ENCODE assay signal across 10 cellular contexts in the genomic region with DNA sequence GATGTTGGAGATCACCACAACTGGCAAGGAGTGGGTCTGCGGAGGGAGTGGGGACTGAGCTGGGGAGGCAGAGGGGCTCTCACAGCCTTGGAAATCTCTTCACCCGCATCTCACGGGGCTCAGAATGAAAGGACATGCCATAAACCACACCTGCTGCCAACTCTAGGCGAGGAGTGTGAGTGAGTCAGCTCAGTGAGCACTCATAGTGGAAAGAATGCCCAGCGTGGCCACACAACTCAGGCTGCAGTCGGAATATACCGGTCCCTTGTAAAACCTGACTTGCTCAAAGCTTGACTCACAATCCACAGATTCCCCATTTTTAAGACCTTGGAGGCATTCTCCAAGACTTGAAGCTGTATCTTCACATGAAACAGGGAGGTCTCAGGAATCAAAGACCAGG. TPM values are rescaled to one million over a fixed set of nuclear protein-coding genes. Genes with fewer than 3 reads are reported as not detected.
A peak's percentile ranks its signal among the peaks of the same experiment; 100 is the strongest.
DNase-seq lines count a peak whose midpoint lies in the region; ATAC-seq and TF ChIP-seq lines count a peak whose summit lies in the region.
"Had no signal": no experiment of that assay in that cellular context is flagged by ENCODE, and none has a peak within 500 bp of the region (broad histone marks: within the 10 kb centered on the region; RNA-seq: fewer than 3 reads in every experiment).

No MANE protein-coding gene starts in this region.

- ATAC-seq in left lung = peak; percentile 74
- no peak for ATAC-seq in CD4-positive, alpha-beta T cell (ENCODE audit: poor library complexity)

- no peak overlapping the region for H3K4me3 Mint-ChIP-seq in brain
- no peak overlapping the region for H3K4me3 Mint-ChIP-seq in CD4-positive, alpha-beta T cell
- H3K4me3 Mint-ChIP-seq: CD8-positive, alpha-beta memory T cell had no signal

- no peaks in the 10 kb centered on the region for H3K9me3 Mint-ChIP-seq in brain
- no peaks in the 10 kb centered on the region for H3K9me3 Mint-ChIP-seq in CD4-positive, alpha-beta T cell
- H3K9me3 Mint-ChIP-seq: CD8-positive, alpha-beta memory T cell had no signal

- TF ChIP-seq EP300 in tibial nerve (IDR thresholded peaks at IDR 0.05) = no peak

- H3K36me3 ChIP-seq in left lung (peaks cover 0 to 100% of the 10 kb centered on the region in 2 donors), tibial nerve (peaks cover 3 to 93% (median 26%) of the 10 kb centered on the region in 3 donors)

- no peaks in the 10 kb centered on the region for H3K9me3 ChIP-seq in left lung
- no peaks in the 10 kb centered on the region for H3K9me3 ChIP-seq in tibial nerve
- H3K9me3 ChIP-seq in CD4-positive, alpha-beta T cell (ENCODE audit: control insufficient read depth, low read length) = no peaks in the 10 kb centered on the region

- no peak for TF ChIP-seq CTCF in brain (conservative IDR thresholded peaks at IDR 0.05)
- TF ChIP-seq CTCF in left lung (IDR thresholded peaks at IDR 0.05) = no peak
- TF ChIP-seq CTCF in tibial nerve (IDR thresholded peaks at IDR 0.05) = no peak
- TF ChIP-seq CTCF in CD4-positive, alpha-beta T cell (IDR thresholded peaks at IDR 0.05) = no peak

- DNase-seq in 8988T = peak; percentile 60
- DNase-seq in HT1080 (ENCODE audit: low read depth) = peak; percentile 94
- DNase-seq in left lung = peak in 1 of 2 donors; percentile 63
- no peak for DNase-seq in NCI-H2227 (lab: John Stamatoyannopoulos, UW; ENCODE audit: unreplicated experiment)
- DNase-seq in tibial nerve (ENCODE audit: low spot score in 2 of 2) = no peak
- DNase-seq in NCI-H748 treated with DMSO at 0.1 percent for 48 hours (lab: John Stamatoyannopoulos, UW) = no peak
- DNase-seq in CD4-positive, alpha-beta T cell = no peak
- DNase-seq: CD8-positive, alpha-beta memory T cell; cerebellar nuclear complex had no signal

- H3K4me1 ChIP-seq in left lung (peaks cover 14 to 47% of the 10 kb centered on the region in 2 donors), tibial nerve (peaks cover 0 to 33% (median 12%) of the 10 kb centered on the region in 4 donors)

- H3K27me3 ChIP-seq in left lung (no peaks in the 10 kb centered on the region), tibial nerve (no peaks in the 10 kb centered on the region)
- no peaks in the 10 kb centered on the region for H3K27me3 ChIP-seq in CD4-positive, alpha-beta T cell (ENCODE audit: control insufficient read depth, insufficient read depth, low read length)

- H3K27ac ChIP-seq in left lung (peak overlapping the region; percentile 55), tibial nerve (no peak overlapping the region)
- H3K27ac ChIP-seq in CD4-positive, alpha-beta T cell (ENCODE audit: low read depth, low read length) = no peak overlapping the region

- intact Hi-C loops in left lung (cut with DNase I) = loop anchor here in 1 of 2 donors (10.0 kb wide), 1 partner anchor 80 kb away; no protein-coding TSS in a partner anchor
- intact Hi-C loops in CD4-positive, alpha-beta T cell (cut with DNase I, micrococcal nuclease) = no loop called here

- peaks cover 75% of the 10 kb centered on the region for H3K36me3 Mint-ChIP-seq in brain
- peaks cover 79% of the 10 kb centered on the region for H3K36me3 Mint-ChIP-seq in CD4-positive, alpha-beta T cell (ENCODE audit: low read depth)

- peak overlapping the region in 3 of 5 experiments; percentile 13 to 32 (median 14) for H3K27ac Mint-ChIP-seq in brain
- H3K27ac Mint-ChIP-seq in CD4-positive, alpha-beta T cell = no peak overlapping the region

- no peaks in the 10 kb centered on the region for H3K27me3 Mint-ChIP-seq in brain
- no peaks in the 10 kb centered on the region for H3K27me3 Mint-ChIP-seq in CD4-positive, alpha-beta T cell
- H3K27me3 Mint-ChIP-seq: CD8-positive, alpha-beta memory T cell had no signal

- H3K4me3 ChIP-seq in left lung (no peak overlapping the region), tibial nerve (no peak overlapping the region)

- POLR2A ChIA-PET in CD4-positive, alpha-beta T cell (lab: Charles Lee) = interaction anchor here (1.1 to 1.6 kb wide), 3 partner anchors 10 to 12 kb away, joined by 3 to 5 read pairs (median 3); no protein-coding TSS in a partner anchor

- no peak for TF ChIP-seq POLR2A in tibial nerve (IDR thresholded peaks at IDR 0.05)

- WGBS in tibial nerve, 2 donors = 79 to 87% methylated on average over 7 of the region's 7 CpGs

- CTCF ChIA-PET in CD4-positive, alpha-beta T cell (lab: Charles Lee) = interaction anchor here (1.6 to 15.7 kb wide), 3 partner anchors 13 to 80 kb away, joined by 3 to 187 read pairs (median 53); no protein-coding TSS in a partner anchor

- peaks cover 34% of the 10 kb centered on the region for H3K4me1 Mint-ChIP-seq in brain
- peaks cover 23% of the 10 kb centered on the region for H3K4me1 Mint-ChIP-seq in CD4-positive, alpha-beta T cell (ENCODE audit: low read depth)

RNA-seq across cellular contexts. Expression of gene STAT5A, which starts 36.7 kb away (rescaled TPM):
- total RNA-seq in HT1080 (2014; rRNA removed; shearing (Covaris generic)) = 1.1 and 1.7 TPM in 2 replicates
- polyA plus RNA-seq in HT1080 (2015; cell fraction: cytosol; rRNA removed) = 1.6 and 1.9 TPM in 2 replicates
- polyA plus RNA-seq in HT1080 (2015; cell fraction: nucleus; rRNA removed) = 3.8 and 4.6 TPM in 2 replicates
- polyA plus RNA-seq in brain (ENCODE audit: insufficient read depth, low read depth, low replicate concordance) = 8.5 TPM
- total RNA-seq in left lung (10 to 100 TPM; 29.3 to 47.4 TPM), tibial nerve (100 to 1,000 TPM in 3 of 4 donors, 10 to 100 TPM in 1; 95.2 to 150 (median 127) TPM)
- 100 to 1,000 TPM; 141 to 150 TPM for total RNA-seq in CD4-positive, alpha-beta T cell

RNA-seq across cellular contexts. Expression of gene STAT5B, which starts 48.8 kb away (rescaled TPM):
- 18.1 and 21.8 TPM in 2 replicates for total RNA-seq in HT1080 (2014; rRNA removed; shearing (Covaris generic))
- 16.4 and 20.4 TPM in 2 replicates for polyA plus RNA-seq in HT1080 (2015; cell fraction: cytosol; rRNA removed)
- 47.0 and 47.7 TPM in 2 replicates for polyA plus RNA-seq in HT1080 (2015; cell fraction: nucleus; rRNA removed)
- polyA plus RNA-seq in brain (ENCODE audit: insufficient read depth, low read depth, low replicate concordance) = 27.0 TPM
- 10 to 100 TPM; 41.5 to 70.9 TPM for total RNA-seq in left lung
- total RNA-seq in tibial nerve = 100 to 1,000 TPM in 3 of 4 donors, 10 to 100 TPM in 1; 96.8 to 117 (median 104) TPM
- total RNA-seq in CD4-positive, alpha-beta T cell = 100 to 1,000 TPM in 1 of 2 experiments, 10 to 100 TPM in 1; 99.4 to 104 TPM

Comparison
In these comparisons a context has a peak if more than half of its experiments do, and no peak if none do; other contexts are left out.
1. DNase-seq: peak in 8988T (single experiment) and HT1080 (single experiment); none in NCI-H2227 (single experiment), tibial nerve (0 of 2), NCI-H748 treated with DMSO at 0.1 percent for 48 hours (single experiment) and CD4-positive, alpha-beta T cell (0 of 10).
2. H3K27ac ChIP-seq: peak in left lung (2 of 2); none in tibial nerve (0 of 4) and CD4-positive, alpha-beta T cell (single experiment).
3. RNA of gene STAT5A, which starts 36.7 kb away (total RNA-seq): 141 to 150 TPM in CD4-positive, alpha-beta T cell, 95.2 to 150 TPM in tibial nerve and 29.3 to 47.4 TPM in left lung; 1.1 to 1.7 TPM in HT1080; every median in the first group is over 10 times any median in the second.